Comparison of ENCODE assay signal across 11 cellular contexts in genomic region chr21:38819719-38820147, GRCh38. TPM values are rescaled to one million over a fixed set of nuclear protein-coding genes. Genes with fewer than 3 reads are reported as not detected.
A peak's percentile ranks its signal among the peaks of the same experiment; 100 is the strongest.
DNase-seq lines count a peak whose midpoint lies in the region; ATAC-seq and TF ChIP-seq lines count a peak whose summit lies in the region.
"Had no signal": no experiment of that assay in that cellular context is flagged by ENCODE, and none has a peak within 500 bp of the region (broad histone marks: within the 10 kb centered on the region; RNA-seq: fewer than 3 reads in every experiment).

No MANE protein-coding gene starts in this region.

- H3K4me3 ChIP-seq in RWPE2 (ENCODE audit: severe bottlenecking) (no peak overlapping the region), foreskin fibroblast (ENCODE audit: low read depth in 1 of 2, low read length in 2 of 2) (no peak overlapping the region)

- peak; percentile 33 for DNase-seq in CMK (ENCODE audit: low read depth)
- DNase-seq in RWPE2 (ENCODE audit: low spot score), result no peak
- DNase-seq in foreskin fibroblast, result peak; percentile 62 to 71
- peak; percentile 79 for DNase-seq in renal cortical epithelial cell (ENCODE audit: low read depth)
- no peak for DNase-seq in anterior cingulate cortex (lab: John Stamatoyannopoulos, UW)
- no peak for DNase-seq in cerebellum (ENCODE audit: low spot score)
- no peak for DNase-seq in MV-4-11 (lab: John Stamatoyannopoulos, UW)
- DNase-seq: activated naive CD4-positive, alpha-beta T cell treated with anti-CD3 and anti-CD28 coated beads, Interleukin-2, amount 50 U/mL, for 16 hours; CD4-positive, CD25-positive, alpha-beta regulatory T cell; NCI-H510A had no signal

- H3K4me1 ChIP-seq in RWPE2 (ENCODE audit: insufficient read depth, poor library complexity, severe bottlenecking), result peaks cover 39% of the 10 kb centered on the region

- H3K27me3 ChIP-seq in RWPE2 (ENCODE audit: insufficient read depth, poor library complexity, severe bottlenecking), result no peaks in the 10 kb centered on the region

- H3K27ac ChIP-seq in RWPE2 (ENCODE audit: poor library complexity, severe bottlenecking), result peak overlapping the region; percentile 76

- ATAC-seq in RWPE2 (ENCODE audit: low read depth), result peak; percentile 70
- no peak for ATAC-seq in HG03520 (IDR thresholded peaks at IDR 0.05; ENCODE audit: unreplicated experiment)

- H3K9me3 ChIP-seq in RWPE2 (ENCODE audit: severe bottlenecking), result no peaks in the 10 kb centered on the region

- peaks cover 97% of the 10 kb centered on the region for H3K36me3 ChIP-seq in RWPE2 (ENCODE audit: low read depth)

- TF ChIP-seq CTCF in RWPE2 (IDR thresholded peaks at IDR 0.05; ENCODE audit: poor library complexity, severe bottlenecking) (no peak), foreskin fibroblast (IDR thresholded peaks at IDR 0.05; ENCODE audit: low read depth, low read length) (no peak)

RNA-seq across cellular contexts. Expression of gene ETS2, which starts 14.0 kb away (rescaled TPM):
- total RNA-seq in renal cortical epithelial cell (20.8 and 35.3 TPM in 2 replicates), cerebellum (15.7 TPM)

Comparison
In these comparisons a context has a peak if more than half of its experiments do, and no peak if none do; other contexts are left out.
1. DNase-seq: peak in CMK (single experiment), foreskin fibroblast (2 of 2) and renal cortical epithelial cell (single experiment); none in RWPE2 (single experiment), anterior cingulate cortex (0 of 58), cerebellum (single experiment) and MV-4-11 (single experiment).